In genomic region chr3:30633718-30634117, GRCh38 we compare ENCODE assay signal across 14 cellular contexts. TPM values are rescaled to one million over a fixed set of nuclear protein-coding genes. Genes with fewer than 3 reads are reported as not detected.
DNase-seq lines count a peak whose midpoint lies in the region; ATAC-seq and TF ChIP-seq lines count a peak whose summit lies in the region.
"Had no signal": no experiment of that assay in that cellular context is flagged by ENCODE, and none has a peak within 500 bp of the region (broad histone marks: within the 10 kb centered on the region; RNA-seq: fewer than 3 reads in every experiment).

No MANE protein-coding gene starts in this region.

- peaks cover 70% of the 10 kb centered on the region for H3K36me3 Mint-ChIP-seq in activated B cell treated with CpG ODN at 0.5 μM for 24 hours (ENCODE audit: low read depth)

- no peak overlapping the region for H3K4me3 ChIP-seq in left ventricle myocardium inferior
- H3K4me3 ChIP-seq in heart left ventricle = no peak overlapping the region
- H3K4me3 ChIP-seq in muscle layer of colon (ENCODE audit: low read depth in 1 of 2, low read length in 2 of 2) = no peak overlapping the region
- H3K4me3 ChIP-seq in vagina = no peak overlapping the region
- no peak overlapping the region for H3K4me3 ChIP-seq in right atrium auricular region
- H3K4me3 ChIP-seq: neural progenitor cell had no signal

- DNase-seq in left ventricle myocardium inferior = no peak
- no peak for DNase-seq in heart left ventricle
- no peak for DNase-seq in activated B cell treated with CpG ODN at 0.5 μM for 24 hours
- no peak for DNase-seq in vagina (ENCODE audit: extremely low spot score in 2 of 2)
- DNase-seq in effector CD8-positive, alpha-beta T cell (lab: John Stamatoyannopoulos, UW) = no peak
- no peak for DNase-seq in NCI-H526 treated with DMSO at 0.1 percent for 48 hours (lab: John Stamatoyannopoulos, UW)
- no peak for DNase-seq in right atrium auricular region (ENCODE audit: low spot score)
- DNase-seq: activated T-cell treated with anti-CD3 and anti-CD28 coated beads, Interleukin-2, amount 50 U/mL, for 4 hours; HCEC 1CT; NCI-H146 had no signal

- H3K36me3 ChIP-seq in left ventricle myocardium inferior (peaks cover 8% of the 10 kb centered on the region), heart left ventricle (peaks cover 0 to 47% (median 4%) of the 10 kb centered on the region in 9 donors), muscle layer of colon (ENCODE audit: insufficient read depth, low read length) (peaks cover 12% of the 10 kb centered on the region), vagina (no peaks in the 10 kb centered on the region), right atrium auricular region (peaks cover 3% of the 10 kb centered on the region)
- H3K36me3 ChIP-seq: neural progenitor cell had no signal

- no peak overlapping the region for H3K4me3 Mint-ChIP-seq in activated B cell treated with CpG ODN at 0.5 μM for 24 hours
- H3K4me3 Mint-ChIP-seq: neural progenitor cell had no signal

- H3K27ac ChIP-seq in left ventricle myocardium inferior (replicated peaks) = peak overlapping the region; percentile 85
- peak overlapping the region in 4 of 12 donors; percentile 0 to 92 (median 46) for H3K27ac ChIP-seq in heart left ventricle
- H3K27ac ChIP-seq in muscle layer of colon (ENCODE audit: low read depth, low read length) = peak overlapping the region; percentile 19
- peak overlapping the region; percentile 57 for H3K27ac ChIP-seq in vagina
- no peak overlapping the region for H3K27ac ChIP-seq in right atrium auricular region
- H3K27ac ChIP-seq: neural progenitor cell had no signal

- no peaks in the 10 kb centered on the region for H3K27me3 ChIP-seq in left ventricle myocardium inferior (ENCODE audit: low read depth)
- H3K27me3 ChIP-seq in heart left ventricle = no peaks in the 10 kb centered on the region
- H3K27me3 ChIP-seq in muscle layer of colon (ENCODE audit: control insufficient read depth in 1 of 2, insufficient read depth in 2 of 2, low read length in 2 of 2) = no peaks in the 10 kb centered on the region
- H3K27me3 ChIP-seq in vagina = no peaks in the 10 kb centered on the region
- H3K27me3 ChIP-seq in right atrium auricular region = no peaks in the 10 kb centered on the region
- H3K27me3 ChIP-seq: neural progenitor cell had no signal

- POLR2A ChIA-PET in activated B cell treated with CpG ODN at 0.5 μM for 24 hours (lab: Charles Lee) = interaction anchor here (0.7 to 4.3 kb wide), 8 partner anchors 9 to 1805 kb away, joined by 3 to 16 read pairs (median 4); no protein-coding TSS in a partner anchor

- H3K9me3 ChIP-seq in left ventricle myocardium inferior (replicated peaks) = peaks cover 3% of the 10 kb centered on the region
- no peaks in the 10 kb centered on the region for H3K9me3 ChIP-seq in heart left ventricle
- no peaks in the 10 kb centered on the region for H3K9me3 ChIP-seq in muscle layer of colon (ENCODE audit: low read length)
- no peaks in the 10 kb centered on the region for H3K9me3 ChIP-seq in vagina
- no peaks in the 10 kb centered on the region for H3K9me3 ChIP-seq in right atrium auricular region

- 69 to 80% (median 72%) methylated on average over 3 of the region's 3 CpGs for WGBS in heart left ventricle, 4 donors

- peak overlapping the region; percentile 91 for H3K27ac Mint-ChIP-seq in activated B cell treated with CpG ODN at 0.5 μM for 24 hours
- H3K27ac Mint-ChIP-seq: neural progenitor cell had no signal

- CTCF ChIA-PET in activated B cell treated with CpG ODN at 0.5 μM for 24 hours (lab: Charles Lee) = interaction anchor here (0.7 to 1.5 kb wide), 4 partner anchors 11 to 31 kb away, joined by 3 to 4 read pairs (median 4); no protein-coding TSS in a partner anchor

- H3K9ac ChIP-seq in muscle layer of colon (ENCODE audit: low read length) = no peak overlapping the region
- H3K9ac ChIP-seq: neural progenitor cell had no signal

- peaks cover 99% of the 10 kb centered on the region for H3K4me1 Mint-ChIP-seq in activated B cell treated with CpG ODN at 0.5 μM for 24 hours

- intact Hi-C loops in left ventricle myocardium inferior (cut with micrococcal nuclease) (no loop called here), heart left ventricle (cut with DNase I) (no loop called here), activated B cell treated with CpG ODN at 0.5 μM for 24 hours (cut with micrococcal nuclease) (no loop called here), vagina (cut with DNase I) (no loop called here)

- TF ChIP-seq POLR2A in heart left ventricle (IDR thresholded peaks at IDR 0.05) = no peak
- no peak for TF ChIP-seq POLR2A in vagina (IDR thresholded peaks at IDR 0.05)

- ATAC-seq in heart left ventricle = no peak
- ATAC-seq in activated B cell treated with CpG ODN at 0.5 μM for 24 hours (ENCODE audit: low read depth) = no peak
- ATAC-seq: activated CD4-positive, CD25-positive, alpha-beta regulatory T cell treated with anti-CD3 and anti-CD28 coated beads, Interleukin-2, amount 50 U/mL, for 24 hours; activated T-cell treated with anti-CD3 and anti-CD28 coated beads, Interleukin-2, amount 50 U/mL, for 4 hours; Right ventricle myocardium inferior had no signal

- no peaks in the 10 kb centered on the region for H3K9me3 Mint-ChIP-seq in activated B cell treated with CpG ODN at 0.5 μM for 24 hours
- H3K9me3 Mint-ChIP-seq: activated T-cell treated with anti-CD3 and anti-CD28 coated beads, Interleukin-2, amount 50 U/mL, for 4 hours had no signal

- TF ChIP-seq CTCF in left ventricle myocardium inferior (IDR thresholded peaks at IDR 0.05; ENCODE audit: borderline replicate concordance) (no peak), heart left ventricle (IDR thresholded peaks at IDR 0.05) (no peak), activated B cell treated with CpG ODN at 0.5 μM for 24 hours (IDR thresholded peaks at IDR 0.05) (no peak), vagina (IDR thresholded peaks at IDR 0.05) (no peak), right atrium auricular region (IDR thresholded peaks at IDR 0.05) (no peak)

- no peaks in the 10 kb centered on the region for H3K27me3 Mint-ChIP-seq in activated B cell treated with CpG ODN at 0.5 μM for 24 hours

- H3K4me1 ChIP-seq in left ventricle myocardium inferior (peaks cover 98% of the 10 kb centered on the region), heart left ventricle (peaks cover 24 to 97% (median 85%) of the 10 kb centered on the region in 12 donors), muscle layer of colon (ENCODE audit: insufficient read depth, low read length) (peaks cover 81% of the 10 kb centered on the region), vagina (peaks cover 86% of the 10 kb centered on the region), right atrium auricular region (peaks cover 0 to 95% of the 10 kb centered on the region in 2 donors)

RNA-seq across cellular contexts. Expression of gene TGFBR2, which starts 27.3 kb away (rescaled TPM):
- total RNA-seq in left ventricle myocardium inferior = 144 TPM
- total RNA-seq in heart left ventricle = 100 to 1,000 TPM in 7 of 9 donors, 10 to 100 TPM in 2; 82.4 to 217 (median 143) TPM
- polyA plus RNA-seq in heart left ventricle = 100 to 1,000 TPM in 1 of 2 donors, 10 to 100 TPM in 1; 13.8 to 153 TPM
- 99.1 and 104 TPM in 2 replicates for total RNA-seq in activated B cell treated with CpG ODN at 0.5 μM for 24 hours
- total RNA-seq in vagina = 176 TPM
- 100 to 1,000 TPM; 205 to 210 TPM for total RNA-seq in right atrium auricular region

Comparison
In these comparisons a context has a peak if more than half of its experiments do, and no peak if none do; other contexts are left out.
1. H3K27ac ChIP-seq: peak in left ventricle myocardium inferior (single experiment), muscle layer of colon (single experiment) and vagina (single experiment); none in right atrium auricular region (0 of 2).